26 cellular contexts compared by ENCODE assay signal in the genomic region with DNA sequence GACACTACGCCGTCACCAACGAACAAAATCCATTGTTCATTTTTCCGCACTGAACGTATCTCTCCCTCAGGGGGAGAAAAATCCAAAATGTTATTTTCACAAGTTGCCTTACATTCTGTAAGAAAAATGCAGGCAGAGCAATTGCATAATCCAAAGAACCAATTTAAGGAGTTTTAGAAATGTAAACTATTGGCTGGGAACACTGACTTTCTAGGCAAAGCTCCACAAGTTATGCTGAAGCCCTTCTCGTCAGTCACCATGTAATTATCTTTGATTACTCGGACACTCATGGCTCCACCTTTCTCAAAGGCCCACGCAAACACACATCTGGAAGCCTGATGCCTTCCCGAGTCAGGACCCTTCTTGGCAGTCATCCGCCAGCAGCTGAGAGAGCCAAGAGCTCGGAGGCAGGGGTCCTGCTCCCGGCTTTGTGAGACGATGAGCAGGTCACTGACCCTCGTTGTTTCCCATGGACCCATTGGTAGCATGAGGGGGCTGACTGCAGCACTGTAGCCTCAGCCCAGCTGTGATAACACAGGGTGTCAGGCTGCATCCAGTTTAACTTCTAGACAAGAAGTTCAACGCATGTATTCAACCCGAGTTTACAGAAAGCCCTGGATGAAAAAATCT.
DNase-seq lines count a peak whose midpoint lies in the region; ATAC-seq, FAIRE-seq and TF ChIP-seq lines count a peak whose summit lies in the region.
"Had no signal": no experiment of that assay in that cellular context is flagged by ENCODE, and none has a peak within 500 bp of the region (broad histone marks: within the 10 kb centered on the region; RNA-seq: fewer than 3 reads in every experiment).

No MANE protein-coding gene starts in this region.

- TF ChIP-seq CTCF in AG10803 (conservative IDR thresholded peaks at IDR 0.05; ENCODE audit: low read length), result no peak

- H3K4me3 ChIP-seq in AG10803 (ENCODE audit: low read length), result no peak overlapping the region
- H3K4me3 ChIP-seq: GM12878, GM23248, PC-9, SK-N-MC had no signal

- intact Hi-C loops in Right ventricle myocardium inferior (cut with DNase I), result no loop called here

- FAIRE-seq in endometrium (lab: Jason Lieb, UNC), result peak; percentile 88
- FAIRE-seq: A204.1, D721Med, GM12878 had no signal

- DNase-seq in AG10803 (ENCODE audit: low read depth), result peak; percentile 9
- DNase-seq in NCI-H748 (lab: John Stamatoyannopoulos, UW; ENCODE audit: unreplicated experiment), result peak; percentile 66
- peak; percentile 15 for DNase-seq in left kidney (ENCODE audit: low read depth, low spot score)
- no peak for DNase-seq in Right ventricle myocardium inferior (ENCODE audit: missing footprints)
- DNase-seq in NCI-H2227 treated with DMSO at 0.1 percent for 48 hours (lab: John Stamatoyannopoulos, UW), result no peak
- no peak for DNase-seq in retina
- no peak for DNase-seq in ACHN
- DNase-seq: BE2C, DMS79 treated with DMSO at 0.1 percent for 48 hours, GM23248, HCEC 1CT, MV-4-11, NCI-H1417, NCI-H1694 treated with DMSO at 0.1 percent for 48 hours, NCI-H2081 treated with DMSO at 0.1 percent for 48 hours, NCI-H2171 treated with DMSO at 0.1 percent for 48 hours, NCI-H446, NCI-H526, PC-9, RPMI8226, SHP77 treated with DMSO at 0.1 percent for 48 hours had no signal

- no peak for ATAC-seq in Right ventricle myocardium inferior
- ATAC-seq: GM12878 had no signal

- in situ Hi-C loops in ACHN (cut with HindIII; ENCODE audit: low pct_ligation_motif_present, low pct_unique_long_range_greater_than_20kb, low sequenced_read_pairs), result no loop called here

Comparison
In these comparisons a context has a peak if more than half of its experiments do, and no peak if none do; other contexts are left out.
1. DNase-seq: peak in AG10803 (single experiment), NCI-H748 (single experiment) and left kidney (single experiment); none in Right ventricle myocardium inferior (single experiment), NCI-H2227 treated with DMSO at 0.1 percent for 48 hours (single experiment), retina (single experiment) and ACHN (single experiment).